In the genomic region with DNA sequence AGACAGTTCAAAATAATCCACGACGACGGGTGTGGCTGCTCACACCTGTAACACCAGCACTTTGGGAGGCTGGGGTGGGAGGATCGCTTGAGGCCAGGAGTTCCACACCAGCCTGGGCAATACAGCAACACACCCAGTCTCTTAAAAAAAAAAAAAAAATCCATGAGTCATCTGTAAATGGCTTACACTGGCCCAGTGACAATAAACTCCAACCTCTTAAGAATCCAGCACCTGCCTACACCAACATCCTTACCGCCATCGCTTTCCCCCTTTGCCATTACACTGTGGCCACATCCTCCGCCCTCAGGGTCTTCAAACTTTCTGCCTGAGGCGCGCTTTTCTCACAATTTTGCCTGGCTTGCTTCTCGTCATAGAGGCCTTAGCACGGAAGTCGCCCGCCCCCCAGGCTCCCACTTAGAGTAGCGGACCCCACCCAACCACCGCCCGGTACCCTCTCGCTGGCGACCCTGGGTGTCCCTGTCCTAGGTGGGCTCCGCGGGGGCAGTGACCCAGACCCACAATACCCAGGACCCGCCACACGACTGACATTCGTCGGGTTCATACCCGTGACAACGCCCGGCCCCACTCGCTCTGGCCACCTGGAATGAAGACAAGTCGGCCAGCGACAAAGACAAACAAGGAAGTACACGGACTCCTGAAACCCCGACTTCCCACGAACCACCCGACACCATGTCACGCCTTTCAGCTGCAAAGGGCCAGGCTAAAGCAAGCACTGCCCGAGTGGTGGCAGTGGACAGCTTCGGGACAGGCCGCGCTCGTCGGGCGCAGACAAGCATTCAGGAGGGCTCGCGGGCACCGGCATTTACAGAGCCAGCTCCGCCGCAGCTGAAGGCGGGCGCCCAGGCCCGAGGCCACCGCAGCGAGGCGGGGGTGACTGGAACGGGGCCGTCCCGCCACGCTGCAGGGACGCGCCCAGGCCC, we compare ENCODE assay signal across 8 cellular contexts. TPM values are rescaled to one million over a fixed set of nuclear protein-coding genes. Genes with fewer than 3 reads are reported as not detected.
DNase-seq lines count a peak whose midpoint lies in the region; ATAC-seq and TF ChIP-seq lines count a peak whose summit lies in the region.

No MANE protein-coding gene starts in this region.

- H3K4me3 Mint-ChIP-seq in activated CD4-positive, alpha-beta T cell treated with anti-CD3 and anti-CD28 coated beads for 36 hours, result peak overlapping the region; percentile 93
- H3K4me3 Mint-ChIP-seq in activated CD4-positive, alpha-beta memory T cell treated with anti-CD3 and anti-CD28 coated beads, Interleukin-2, amount 10 ng/mL, durations not matched to agents 7 days and 5 days, result peak overlapping the region; percentile 79
- H3K4me3 Mint-ChIP-seq in neural progenitor cell, result peak overlapping the region; percentile 91

- H3K27ac ChIP-seq in neural progenitor cell, result peak overlapping the region; percentile 100

- peaks cover 38% of the 10 kb centered on the region for H3K4me1 Mint-ChIP-seq in activated CD4-positive, alpha-beta T cell treated with anti-CD3 and anti-CD28 coated beads for 36 hours
- H3K4me1 Mint-ChIP-seq in activated CD4-positive, alpha-beta memory T cell treated with anti-CD3 and anti-CD28 coated beads, Interleukin-2, amount 10 ng/mL, durations not matched to agents 7 days and 5 days, result peaks cover 47% of the 10 kb centered on the region
- H3K4me1 Mint-ChIP-seq in neural progenitor cell, result peaks cover 14% of the 10 kb centered on the region

- H3K9me3 Mint-ChIP-seq in activated CD4-positive, alpha-beta T cell treated with anti-CD3 and anti-CD28 coated beads for 36 hours (ENCODE audit: low read depth), result no peaks in the 10 kb centered on the region
- H3K9me3 Mint-ChIP-seq in activated CD4-positive, alpha-beta memory T cell treated with anti-CD3 and anti-CD28 coated beads, Interleukin-2, amount 10 ng/mL, durations not matched to agents 7 days and 5 days, result no peaks in the 10 kb centered on the region
- H3K9me3 Mint-ChIP-seq in neural progenitor cell, result no peaks in the 10 kb centered on the region

- peaks cover 38% of the 10 kb centered on the region for H3K79me2 ChIP-seq in neural progenitor cell (ENCODE audit: low read depth)

- H3K4me3 ChIP-seq in fibroblast of mammary gland (ENCODE audit: control insufficient read depth, low read depth, low read length) (peak overlapping the region; percentile 95), neural progenitor cell (peak overlapping the region; percentile 99)

- DNase-seq in activated CD4-positive, alpha-beta T cell treated with anti-CD3 and anti-CD28 coated beads for 36 hours, result peak; percentile 40
- no peak for DNase-seq in activated CD4-positive, alpha-beta T cell treated with anti-CD3 and anti-CD28 coated beads, Interleukin-2, amount 50 U/mL, for 4 hours
- DNase-seq in activated CD4-positive, alpha-beta memory T cell treated with anti-CD3 and anti-CD28 coated beads, Interleukin-2, amount 10 ng/mL, durations not matched to agents 7 days and 5 days, result peak; percentile 33
- peak; percentile 88 for DNase-seq in fibroblast of mammary gland (ENCODE audit: low read depth)
- DNase-seq in neural progenitor cell (ENCODE audit: low spot score), result no peak
- no peak for DNase-seq in NCI-H128 (lab: John Stamatoyannopoulos, UW; ENCODE audit: unreplicated experiment)

- H3F3A ChIP-seq in neural progenitor cell (ENCODE audit: low read depth), result peaks cover 9% of the 10 kb centered on the region

- peaks cover 46% of the 10 kb centered on the region for H3K36me3 Mint-ChIP-seq in activated CD4-positive, alpha-beta T cell treated with anti-CD3 and anti-CD28 coated beads for 36 hours (ENCODE audit: low read depth)
- H3K36me3 Mint-ChIP-seq in activated CD4-positive, alpha-beta memory T cell treated with anti-CD3 and anti-CD28 coated beads, Interleukin-2, amount 10 ng/mL, durations not matched to agents 7 days and 5 days (ENCODE audit: low read depth), result peaks cover 54% of the 10 kb centered on the region
- H3K36me3 Mint-ChIP-seq in neural progenitor cell, result peaks cover 21% of the 10 kb centered on the region

- peaks cover 6% of the 10 kb centered on the region for H4K20me1 ChIP-seq in neural progenitor cell (ENCODE audit: low read depth)

- TF ChIP-seq EP300 in Ishikawa (IDR thresholded peaks at IDR 0.05; ENCODE audit: borderline replicate concordance), result no peak

- peak overlapping the region; percentile 100 for H2AFZ ChIP-seq in neural progenitor cell (replicated peaks)

- peak overlapping the region; percentile 99 for H3K9ac ChIP-seq in neural progenitor cell

- no peak for TF ChIP-seq RAD21 in Ishikawa (IDR thresholded peaks at IDR 0.05; ENCODE audit: low read depth)

- H3K36me3 ChIP-seq in neural progenitor cell, result no peaks in the 10 kb centered on the region

- intact Hi-C loops in activated CD4-positive, alpha-beta T cell treated with anti-CD3 and anti-CD28 coated beads for 36 hours (cut with DNase I, micrococcal nuclease), result loop anchor here (1.0 to 5.0 kb wide), 12 partner anchors 57 to 899 kb away; partner anchors contain the start of genes CHFR (in 2 of the 2), ANKLE2 (in 1 of the 2), EP400 (in 1 of the 2) and PUS1 (in 1 of the 2)

- no peaks in the 10 kb centered on the region for H3K27me3 Mint-ChIP-seq in activated CD4-positive, alpha-beta T cell treated with anti-CD3 and anti-CD28 coated beads for 36 hours
- no peaks in the 10 kb centered on the region for H3K27me3 Mint-ChIP-seq in activated CD4-positive, alpha-beta memory T cell treated with anti-CD3 and anti-CD28 coated beads, Interleukin-2, amount 10 ng/mL, durations not matched to agents 7 days and 5 days
- H3K27me3 Mint-ChIP-seq in neural progenitor cell (ENCODE audit: insufficient read depth, low read depth), result peaks cover 3% of the 10 kb centered on the region

- POLR2A ChIA-PET in activated CD4-positive, alpha-beta T cell treated with anti-CD3 and anti-CD28 coated beads for 36 hours (lab: Charles Lee), result interaction anchor here (1.2 kb wide), 1 partner anchor 67 kb away, joined by 3 read pairs; no protein-coding TSS in a partner anchor
- POLR2A ChIA-PET in activated CD4-positive, alpha-beta memory T cell treated with anti-CD3 and anti-CD28 coated beads, Interleukin-2, amount 10 ng/mL, durations not matched to agents 7 days and 5 days (lab: Charles Lee), result interaction anchor here (0.6 to 2.8 kb wide), 7 partner anchors 10 to 353 kb away, joined by 3 to 19 read pairs (median 4); partner anchors contain the start of genes ANKLE2, PGAM5 and ZNF268

- H3K4me2 ChIP-seq in neural progenitor cell, result peak overlapping the region; percentile 84

- CTCF ChIA-PET in activated CD4-positive, alpha-beta T cell treated with anti-CD3 and anti-CD28 coated beads for 36 hours (lab: Charles Lee), result interaction anchor here (0.9 kb wide), 1 partner anchor 77 kb away, joined by 6 read pairs; no protein-coding TSS in a partner anchor
- CTCF ChIA-PET in activated CD4-positive, alpha-beta memory T cell treated with anti-CD3 and anti-CD28 coated beads, Interleukin-2, amount 10 ng/mL, durations not matched to agents 7 days and 5 days (lab: Charles Lee), result interaction anchor here (1.0 to 1.5 kb wide), 4 partner anchors 17 to 77 kb away, joined by 3 to 4 read pairs (median 4); partner anchors contain the start of gene CHFR

- no peaks in the 10 kb centered on the region for H3K4me1 ChIP-seq in neural progenitor cell

- H3K27me3 ChIP-seq in neural progenitor cell, result no peaks in the 10 kb centered on the region

- no peak for TF ChIP-seq CTCF in fibroblast of mammary gland (conservative IDR thresholded peaks at IDR 0.05; ENCODE audit: control insufficient read depth, insufficient read depth, low read depth, low read length)
- no peak for TF ChIP-seq CTCF in neural progenitor cell (IDR thresholded peaks at IDR 0.05)

- H3K9me3 ChIP-seq in neural progenitor cell (ENCODE audit: low read depth), result no peaks in the 10 kb centered on the region

- peak overlapping the region; percentile 90 for H3K27ac Mint-ChIP-seq in activated CD4-positive, alpha-beta T cell treated with anti-CD3 and anti-CD28 coated beads for 36 hours
- peak overlapping the region; percentile 84 for H3K27ac Mint-ChIP-seq in activated CD4-positive, alpha-beta memory T cell treated with anti-CD3 and anti-CD28 coated beads, Interleukin-2, amount 10 ng/mL, durations not matched to agents 7 days and 5 days
- peak overlapping the region; percentile 50 for H3K27ac Mint-ChIP-seq in neural progenitor cell

- ATAC-seq in activated CD4-positive, alpha-beta T cell treated with anti-CD3 and anti-CD28 coated beads for 36 hours, result peak; percentile 48
- peak; percentile 17 for ATAC-seq in GM21825 (IDR thresholded peaks at IDR 0.05; ENCODE audit: unreplicated experiment)

TF ChIP-seq in Ishikawa, 13 proteins besides CTCF, POLR2A, EP300 and RAD21:
- TF ChIP-seq YY1 (IDR thresholded peaks at IDR 0.05; ENCODE audit: low read depth) (peak; percentile 26; the same call in 1 of the 2 replicates), NFIC (IDR thresholded peaks at IDR 0.05) (no peak), ZBTB7A (IDR thresholded peaks at IDR 0.05; ENCODE audit: low read depth) (0 out of 2 replicates have a peak, but pooled peaks have one; percentile 41)

RNA-seq across cellular contexts. Expression of gene GOLGA3, which starts 0.6 kb away (rescaled TPM):
- total RNA-seq in activated CD4-positive, alpha-beta T cell treated with anti-CD3 and anti-CD28 coated beads for 36 hours, result 10 to 100 TPM; 36.7 to 38.5 TPM
- total RNA-seq in activated CD4-positive, alpha-beta memory T cell treated with anti-CD3 and anti-CD28 coated beads, Interleukin-2, amount 10 ng/mL, durations not matched to agents 7 days and 5 days, result 10 to 100 TPM; 46.2 to 46.5 TPM
- 8.5 and 19.4 TPM in 2 replicates for total RNA-seq in neural progenitor cell (ENCODE audit: low replicate concordance)

RNA-seq across cellular contexts. Expression of gene CHFR, which starts 59.4 kb away (rescaled TPM):
- total RNA-seq in activated CD4-positive, alpha-beta T cell treated with anti-CD3 and anti-CD28 coated beads for 36 hours, result 10 to 100 TPM; 36.5 to 36.8 TPM
- total RNA-seq in activated CD4-positive, alpha-beta memory T cell treated with anti-CD3 and anti-CD28 coated beads, Interleukin-2, amount 10 ng/mL, durations not matched to agents 7 days and 5 days, result 10 to 100 TPM; 78.7 to 78.8 TPM
- total RNA-seq in neural progenitor cell (ENCODE audit: low replicate concordance), result 25.6 and 36.1 TPM in 2 replicates

Comparison
In these comparisons a context has a peak if more than half of its experiments do, and no peak if none do; other contexts are left out.
1. DNase-seq: peak in activated CD4-positive, alpha-beta T cell treated with anti-CD3 and anti-CD28 coated beads for 36 hours (single experiment), activated CD4-positive, alpha-beta memory T cell treated with anti-CD3 and anti-CD28 coated beads, Interleukin-2, amount 10 ng/mL, durations not matched to agents 7 days and 5 days (single experiment) and fibroblast of mammary gland (single experiment); none in activated CD4-positive, alpha-beta T cell treated with anti-CD3 and anti-CD28 coated beads, Interleukin-2, amount 50 U/mL, for 4 hours (0 of 2), neural progenitor cell (single experiment) and NCI-H128 (single experiment).
2. Peak in every context shown above with its lines, with median percentiles within 50 percentile points of each other: H3K27ac Mint-ChIP-seq and H3K4me3 Mint-ChIP-seq.